ENCODE assay signal across 13 cellular contexts in genomic region chr12:53060721-53061276, GRCh38. TPM values are rescaled to one million over a fixed set of nuclear protein-coding genes. Genes with fewer than 3 reads are reported as not detected.
DNase-seq lines count a peak whose midpoint lies in the region; ATAC-seq and TF ChIP-seq lines count a peak whose summit lies in the region.
"Had no signal": no experiment of that assay in that cellular context is flagged by ENCODE, and none has a peak within 500 bp of the region (broad histone marks: within the 10 kb centered on the region; RNA-seq: fewer than 3 reads in every experiment).

No MANE protein-coding gene starts in this region.

- H3K9me3 Mint-ChIP-seq in stimulated activated effector memory CD8-positive, alpha-beta T cell treated with anti-CD3 and anti-CD28 coated beads, Interleukin-12 subunit alpha, Interleukin-12 subunit beta, amount 100 ng/mL, for 72 hours: no peaks in the 10 kb centered on the region

- H3K4me1 ChIP-seq in right atrium auricular region: peaks cover 0 to 88% of the 10 kb centered on the region in 2 donors

- peaks cover 29% of the 10 kb centered on the region for H3K36me3 Mint-ChIP-seq in stimulated activated effector memory CD8-positive, alpha-beta T cell treated with anti-CD3 and anti-CD28 coated beads, Interleukin-12 subunit alpha, Interleukin-12 subunit beta, amount 100 ng/mL, for 72 hours
- H3K36me3 Mint-ChIP-seq in T-helper 17 cell (ENCODE audit: low read depth): peaks cover 2% of the 10 kb centered on the region

- no peaks in the 10 kb centered on the region for H3K27me3 Mint-ChIP-seq in T-helper 17 cell

- H3K36me3 ChIP-seq in right atrium auricular region: peaks cover 97% of the 10 kb centered on the region

- H3K27ac ChIP-seq in right atrium auricular region: peak overlapping the region; percentile 54 to 60

- H3K4me3 ChIP-seq in right atrium auricular region: no peak overlapping the region

- H3K9me3 ChIP-seq in right atrium auricular region (no peaks in the 10 kb centered on the region), T-helper 17 cell (ENCODE audit: control insufficient read depth, low read length, poor library complexity, severe bottlenecking) (no peaks in the 10 kb centered on the region)

- DNase-seq in DMS79 treated with DMSO at 0.1 percent for 48 hours (lab: John Stamatoyannopoulos, UW) (peak; percentile 62), NCI-H345 treated with DMSO at 0.1 percent for 48 hours (lab: John Stamatoyannopoulos, UW; ENCODE audit: unreplicated experiment) (peak; percentile 31), right atrium auricular region (ENCODE audit: low spot score) (no peak), LoVo (ENCODE audit: low spot score) (no peak), T-helper 17 cell (no peak)
- no peak for DNase-seq in stimulated activated effector memory CD8-positive, alpha-beta T cell treated with anti-CD3 and anti-CD28 coated beads, Interleukin-12 subunit alpha, Interleukin-12 subunit beta, amount 100 ng/mL, for 72 hours (ENCODE audit: low spot score in 2 of 2)
- no peak for DNase-seq in activated CD8-positive, alpha-beta memory T cell treated with anti-CD3 and anti-CD28 coated beads, Interleukin-2, amount 50 U/mL, for 48 hours
- DNase-seq in stimulated activated naive CD4-positive, alpha-beta T cell (lab: John Stamatoyannopoulos, UW): no peak
- DNase-seq: activated CD4-positive, CD25-positive, alpha-beta regulatory T cell treated with anti-CD3 and anti-CD28 coated beads, Interleukin-2, amount 50 U/mL, for 72 hours; activated gamma-delta T cell; cortex of kidney; DND-41; MM.1S had no signal

- no peaks in the 10 kb centered on the region for H3K27me3 ChIP-seq in right atrium auricular region

- no peak overlapping the region for H3K4me3 Mint-ChIP-seq in stimulated activated effector memory CD8-positive, alpha-beta T cell treated with anti-CD3 and anti-CD28 coated beads, Interleukin-12 subunit alpha, Interleukin-12 subunit beta, amount 100 ng/mL, for 72 hours
- H3K4me3 Mint-ChIP-seq in T-helper 17 cell: no peak overlapping the region

- no peak for TF ChIP-seq CTCF in right atrium auricular region (IDR thresholded peaks at IDR 0.05)

- H3K27ac Mint-ChIP-seq in stimulated activated effector memory CD8-positive, alpha-beta T cell treated with anti-CD3 and anti-CD28 coated beads, Interleukin-12 subunit alpha, Interleukin-12 subunit beta, amount 100 ng/mL, for 72 hours: peak overlapping the region; percentile 67
- no peak overlapping the region for H3K27ac Mint-ChIP-seq in T-helper 17 cell

- H3K4me1 Mint-ChIP-seq in stimulated activated effector memory CD8-positive, alpha-beta T cell treated with anti-CD3 and anti-CD28 coated beads, Interleukin-12 subunit alpha, Interleukin-12 subunit beta, amount 100 ng/mL, for 72 hours: peaks cover 13% of the 10 kb centered on the region
- peaks cover 6% of the 10 kb centered on the region for H3K4me1 Mint-ChIP-seq in T-helper 17 cell

- no peak for ATAC-seq in stimulated activated effector memory CD8-positive, alpha-beta T cell treated with anti-CD3 and anti-CD28 coated beads, Interleukin-12 subunit alpha, Interleukin-12 subunit beta, amount 100 ng/mL, for 72 hours
- no peak for ATAC-seq in T-helper 17 cell

RNA-seq across cellular contexts. Expression of gene TNS2, which starts 10.9 kb away (rescaled TPM):
- total RNA-seq in right atrium auricular region (100 to 1,000 TPM in 1 of 2 donors, 10 to 100 TPM in 1; 76.2 to 153 TPM), T-helper 17 cell (1 to 10 TPM; 1.4 to 3.1 TPM)

RNA-seq across cellular contexts. Expression of gene SPRYD3, which starts 18.4 kb away (rescaled TPM):
- 10 to 100 TPM; 33.5 to 64.5 TPM for total RNA-seq in right atrium auricular region
- total RNA-seq in T-helper 17 cell: 10 to 100 TPM; 23.1 to 29.6 TPM

RNA-seq across cellular contexts. Expression of gene IGFBP6, which starts 36.7 kb away (rescaled TPM):
- total RNA-seq in right atrium auricular region (100 to 1,000 TPM in 1 of 2 donors, 10 to 100 TPM in 1; 99.0 to 358 TPM), T-helper 17 cell (under 1 TPM in 1 of 2 donors, not detected in 1; 0.45 TPM)

RNA-seq across cellular contexts. Expression of gene SOAT2, which starts 42.5 kb away (rescaled TPM):
- total RNA-seq in right atrium auricular region (not detected), T-helper 17 cell (1 to 10 TPM in 1 of 2 donors, under 1 TPM in 1; 0.83 to 2.5 TPM)

RNA-seq across cellular contexts. Expression of gene EIF4B, which starts 54.5 kb away (rescaled TPM):
- total RNA-seq in right atrium auricular region: 100 to 1,000 TPM; 272 to 383 TPM
- 100 to 1,000 TPM; 635 to 667 TPM for total RNA-seq in T-helper 17 cell

Comparison
In these comparisons a context has a peak if more than half of its experiments do, and no peak if none do; other contexts are left out.
1. DNase-seq: peak in DMS79 treated with DMSO at 0.1 percent for 48 hours (single experiment) and NCI-H345 treated with DMSO at 0.1 percent for 48 hours (single experiment); none in right atrium auricular region (single experiment), stimulated activated effector memory CD8-positive, alpha-beta T cell treated with anti-CD3 and anti-CD28 coated beads, Interleukin-12 subunit alpha, Interleukin-12 subunit beta, amount 100 ng/mL, for 72 hours (0 of 2), activated CD8-positive, alpha-beta memory T cell treated with anti-CD3 and anti-CD28 coated beads, Interleukin-2, amount 50 U/mL, for 48 hours (single experiment), stimulated activated naive CD4-positive, alpha-beta T cell (0 of 6), LoVo (single experiment) and T-helper 17 cell (0 of 3).
2. RNA of gene TNS2, which starts 10.9 kb away (total RNA-seq): 76.2 to 153 TPM in right atrium auricular region; 1.4 to 3.1 TPM in T-helper 17 cell; every median in the first group is over 10 times any median in the second.
3. RNA of gene IGFBP6, which starts 36.7 kb away (total RNA-seq): 99.0 to 358 TPM in right atrium auricular region; 0.45 TPM in T-helper 17 cell; every median in the first group is over 10 times any median in the second.